ENCODE assay signal across 8 cellular contexts in genomic region chr14:73752297-73752992, GRCh38. TPM values are rescaled to one million over a fixed set of nuclear protein-coding genes. Genes with fewer than 3 reads are reported as not detected.
DNase-seq lines count a peak whose midpoint lies in the region; ATAC-seq and TF ChIP-seq lines count a peak whose summit lies in the region.

No MANE protein-coding gene starts in this region.

- no peaks in the 10 kb centered on the region for H3K9me3 Mint-ChIP-seq in activated naive CD8-positive, alpha-beta T cell treated with anti-CD3 and anti-CD28 coated beads for 36 hours

- H3K27ac Mint-ChIP-seq in activated naive CD8-positive, alpha-beta T cell treated with anti-CD3 and anti-CD28 coated beads for 36 hours: peak overlapping the region; percentile 97

- H3K79me2 ChIP-seq in Loucy (ENCODE audit: insufficient read depth, low read length): peaks cover 97% of the 10 kb centered on the region

- H3K9me2 ChIP-seq in Loucy (replicated peaks; ENCODE audit: low read depth, low read length): no peaks in the 10 kb centered on the region

- H3K4me2 ChIP-seq in Loucy (ENCODE audit: low read depth, low read length, poor library complexity, severe bottlenecking) (peak overlapping the region; percentile 99), skeletal muscle satellite cell (ENCODE audit: low read length) (peak overlapping the region; percentile 89)

- H3K4me3 ChIP-seq in Loucy (ENCODE audit: low read length, poor library complexity, severe bottlenecking): peak overlapping the region; percentile 82
- peak overlapping the region in 1 of 10 donors; percentile 13 for H3K4me3 ChIP-seq in heart right ventricle
- H3K4me3 ChIP-seq in skeletal muscle satellite cell (ENCODE audit: low read length): no peak overlapping the region

- peaks cover 90% of the 10 kb centered on the region for H3K4me1 ChIP-seq in Loucy (ENCODE audit: insufficient read depth, low read length, poor library complexity, severe bottlenecking)
- H3K4me1 ChIP-seq in heart right ventricle: peaks cover 79 to 100% (median 100%) of the 10 kb centered on the region in 9 donors
- H3K4me1 ChIP-seq in skeletal muscle satellite cell (ENCODE audit: control insufficient read depth, insufficient read depth, low read length): peaks cover 77% of the 10 kb centered on the region

- H3K36me3 ChIP-seq in Loucy (ENCODE audit: insufficient read depth, low read length): no peaks in the 10 kb centered on the region
- H3K36me3 ChIP-seq in heart right ventricle: no peaks in the 10 kb centered on the region
- H3K36me3 ChIP-seq in skeletal muscle satellite cell (ENCODE audit: insufficient read depth, low read length): no peaks in the 10 kb centered on the region

- no peaks in the 10 kb centered on the region for H3K27me3 Mint-ChIP-seq in activated naive CD8-positive, alpha-beta T cell treated with anti-CD3 and anti-CD28 coated beads for 36 hours

- TF ChIP-seq CTCF in Loucy (conservative IDR thresholded peaks at IDR 0.05; ENCODE audit: low read length) (peak; percentile 54), heart right ventricle (IDR thresholded peaks at IDR 0.05) (peak in 4 of 9 donors; percentile 27 to 29 (median 28))

- H3K27me3 ChIP-seq in Loucy (ENCODE audit: insufficient read depth, low read length, poor library complexity, severe bottlenecking) (no peaks in the 10 kb centered on the region), heart right ventricle (no peaks in the 10 kb centered on the region), skeletal muscle satellite cell (ENCODE audit: control insufficient read depth, insufficient read depth, low read length) (no peaks in the 10 kb centered on the region)

- peaks cover 72% of the 10 kb centered on the region for H4K20me1 ChIP-seq in Loucy (ENCODE audit: insufficient read depth, low read length, poor library complexity, severe bottlenecking)

- peak overlapping the region; percentile 92 for H3K9ac ChIP-seq in Loucy (ENCODE audit: low read depth, low read length, poor library complexity, severe bottlenecking)
- peak overlapping the region; percentile 70 for H3K9ac ChIP-seq in skeletal muscle satellite cell (ENCODE audit: low read depth, low read length)

- H3F3A ChIP-seq in Loucy (ENCODE audit: low read depth): peaks cover 20% of the 10 kb centered on the region

- H3K9me3 ChIP-seq in Loucy (ENCODE audit: insufficient read depth, low read depth, low read length) (no peaks in the 10 kb centered on the region), heart right ventricle (no peaks in the 10 kb centered on the region), skeletal muscle satellite cell (replicated peaks; ENCODE audit: low read length) (no peaks in the 10 kb centered on the region)

- H3K4me3 Mint-ChIP-seq in activated naive CD8-positive, alpha-beta T cell treated with anti-CD3 and anti-CD28 coated beads for 36 hours: peak overlapping the region; percentile 36

- intact Hi-C loops in heart right ventricle (cut with DNase I): loop anchor here in 7 of 10 donors (5.0 kb wide), 1 partner anchor 35 kb away; no protein-coding TSS in a partner anchor

- H3K36me3 Mint-ChIP-seq in activated naive CD8-positive, alpha-beta T cell treated with anti-CD3 and anti-CD28 coated beads for 36 hours: peaks cover 38% of the 10 kb centered on the region

- DNase-seq in COLO829 (ENCODE audit: low spot score) (peak; percentile 63), heart right ventricle (peak; percentile 77 to 78), RPMI8226 (no peak)
- no peak for DNase-seq in activated naive CD8-positive, alpha-beta T cell treated with anti-CD3 and anti-CD28 coated beads for 36 hours

- H3K27ac ChIP-seq in heart right ventricle: peak overlapping the region; percentile 72 to 100 (median 98)

- no peak overlapping the region for H2AFZ ChIP-seq in Loucy (ENCODE audit: low read length)

- peaks cover 97% of the 10 kb centered on the region for H3K4me1 Mint-ChIP-seq in activated naive CD8-positive, alpha-beta T cell treated with anti-CD3 and anti-CD28 coated beads for 36 hours

- WGBS in heart right ventricle, 2 donors: 38 to 50% methylated on average over 7 of the region's 7 CpGs

- peak; percentile 43 to 80 (median 58) for ATAC-seq in heart right ventricle
- no peak for ATAC-seq in HG03442 (IDR thresholded peaks at IDR 0.05; ENCODE audit: unreplicated experiment)
- no peak for ATAC-seq in GM21737 (IDR thresholded peaks at IDR 0.05; ENCODE audit: unreplicated experiment)

RNA-seq across cellular contexts. Expression of gene PNMA1, which starts 38.3 kb away (rescaled TPM):
- total RNA-seq in activated naive CD8-positive, alpha-beta T cell treated with anti-CD3 and anti-CD28 coated beads for 36 hours: 10 to 100 TPM; 26.6 to 28.3 TPM
- 10 to 100 TPM; 13.9 to 30.8 (median 23.6) TPM for total RNA-seq in heart right ventricle
- 10 to 100 TPM in 1 of 2 donors, 1 to 10 TPM in 1; 6.6 to 15.7 TPM for polyA plus RNA-seq in heart right ventricle
- total RNA-seq in skeletal muscle satellite cell (2012; rRNA removed): 22.1 and 28.8 TPM in 2 replicates

Comparison
In these comparisons a context has a peak if more than half of its experiments do, and no peak if none do; other contexts are left out.
1. DNase-seq: peak in COLO829 (single experiment) and heart right ventricle (2 of 2); none in activated naive CD8-positive, alpha-beta T cell treated with anti-CD3 and anti-CD28 coated beads for 36 hours (single experiment) and RPMI8226 (single experiment).
2. ATAC-seq: peak in heart right ventricle (8 of 8); none in HG03442 (single experiment) and GM21737 (single experiment).